Comparison of ENCODE assay signal across 32 cellular contexts in genomic region chr11:28466506-28466905, GRCh38.
"Had no signal": no experiment of that assay in that cellular context is flagged by ENCODE, and none has a peak within 500 bp of the region (broad histone marks: within the 10 kb centered on the region; RNA-seq: fewer than 3 reads in every experiment).

No MANE protein-coding gene starts in this region.

- H3K27ac ChIP-seq: SJCRH30, VCaP had no signal

- H3K27me3 ChIP-seq: MG63, SJCRH30 had no signal

- DNase-seq: activated B cell treated with CpG ODN at 0.5 μM for 24 hours; activated CD4-positive, alpha-beta memory T cell treated with anti-CD3 and anti-CD28 coated beads for 36 hours; activated CD4-positive, alpha-beta T cell treated with anti-CD3 and anti-CD28 coated beads for 4 hours; activated CD4-positive, alpha-beta T cell treated with anti-CD3 and anti-CD28 coated beads, Interleukin-2, amount 50 U/mL, for 1 hour; activated CD4-positive, CD25-positive, alpha-beta regulatory T cell treated with anti-CD3 and anti-CD28 coated beads, Interleukin-2, amount 50 U/mL, for 72 hours; activated CD8-positive, alpha-beta memory T cell treated with anti-CD3 and anti-CD28 coated beads, Interleukin-2, amount 50 U/mL, for 4 hours; activated effector memory CD4-positive, alpha-beta T cell treated with Interleukin-2 at 50 U/mL for 16 hours; activated naive CD4-positive, alpha-beta T cell treated with anti-CD3 and anti-CD28 coated beads, Interleukin-2, amount 10 ng/mL, durations not matched to agents 7 days and 5 days; activated naive CD8-positive, alpha-beta T cell treated with anti-CD3 and anti-CD28 coated beads, Interleukin-2, amount 50 U/mL, for 24 hours; activated T-cell treated with anti-CD3 and anti-CD28 coated beads for 4 hours; activated T-cell treated with anti-CD3 and anti-CD28 coated beads, Interleukin-2, amount 50 U/mL, for 4 hours; anterior cingulate cortex; caudate nucleus; Kasumi-1; MG63; NCI-H1048; NCI-H1105 treated with DMSO at 0.1 percent for 48 hours; NCI-H1436; NCI-H1694; NCI-H1930; NCI-H2081 treated with DMSO at 0.1 percent for 48 hours; NCI-H226; NCI-H524 treated with DMSO at 0.1 percent for 48 hours; SHP77; SJCRH30; SW 1271; T-helper 1 cell; T-helper 2 cell; T-helper 9 cell had no signal

- H3K4me3 ChIP-seq: MG63, SJCRH30 had no signal

- ATAC-seq: activated naive CD8-positive, alpha-beta T cell treated with anti-CD3 and anti-CD28 coated beads, Interleukin-2, amount 50 U/mL, for 24 hours; activated T-cell treated with anti-CD3 and anti-CD28 coated beads, Interleukin-2, amount 50 U/mL, for 4 hours; Panc1; SK-N-SH treated with all-trans-retinoic acid at 6 μM for 48 hours had no signal

- H3K9me3 ChIP-seq: MG63, SJCRH30 had no signal

- H3K36me3 ChIP-seq: SJCRH30 had no signal
